26 cellular contexts compared by ENCODE assay signal in genomic region chr3:25009665-25010064, GRCh38.
DNase-seq lines count a peak whose midpoint lies in the region; ATAC-seq and TF ChIP-seq lines count a peak whose summit lies in the region.
"Had no signal": no experiment of that assay in that cellular context is flagged by ENCODE, and none has a peak within 500 bp of the region (broad histone marks: within the 10 kb centered on the region; RNA-seq: fewer than 3 reads in every experiment).

No MANE protein-coding gene starts in this region.

- TF ChIP-seq POLR2A in gastroesophageal sphincter (IDR thresholded peaks at IDR 0.05) = no peak

- peaks cover 6% of the 10 kb centered on the region for H3K27me3 Mint-ChIP-seq in nephron progenitor cell (ENCODE audit: low read depth, poor library complexity)
- no peaks in the 10 kb centered on the region for H3K27me3 Mint-ChIP-seq in activated naive CD8-positive, alpha-beta T cell treated with anti-CD3 and anti-CD28 coated beads, Interleukin-2, amount 50 U/mL, for 24 hours
- H3K27me3 Mint-ChIP-seq: CD8-positive, alpha-beta memory T cell had no signal

- H3K9me3 ChIP-seq in cardiac muscle cell (ENCODE audit: low read depth) (no peaks in the 10 kb centered on the region), gastroesophageal sphincter (no peaks in the 10 kb centered on the region), psoas muscle (no peaks in the 10 kb centered on the region)
- H3K9me3 ChIP-seq: BE2C, HAP-1, MG63, SJCRH30 had no signal

- peaks cover 40% of the 10 kb centered on the region for H3K4me1 Mint-ChIP-seq in nephron progenitor cell
- no peaks in the 10 kb centered on the region for H3K4me1 Mint-ChIP-seq in activated naive CD8-positive, alpha-beta T cell treated with anti-CD3 and anti-CD28 coated beads, Interleukin-2, amount 50 U/mL, for 24 hours
- H3K4me1 Mint-ChIP-seq: CD14-positive monocyte; CD8-positive, alpha-beta memory T cell had no signal

- H3K4me3 ChIP-seq in cardiac muscle cell = no peak overlapping the region
- H3K4me3 ChIP-seq in gastroesophageal sphincter = no peak overlapping the region
- H3K4me3 ChIP-seq in psoas muscle = no peak overlapping the region
- H3K4me3 ChIP-seq: HAP-1, MG63, PC-9, SJCRH30 had no signal

- peaks cover 56% of the 10 kb centered on the region for H3K4me1 ChIP-seq in cardiac muscle cell (ENCODE audit: low read depth)
- H3K4me1 ChIP-seq in gastroesophageal sphincter = peaks cover 3 to 31% (median 6%) of the 10 kb centered on the region in 3 donors
- no peaks in the 10 kb centered on the region for H3K4me1 ChIP-seq in psoas muscle
- H3K4me1 ChIP-seq: BE2C, SJCRH30 had no signal

- intact Hi-C loops in left ventricle myocardium superior (cut with micrococcal nuclease) = no loop called here
- intact Hi-C loops in psoas muscle (cut with DNase I) = no loop called here

- ATAC-seq in left ventricle myocardium superior (no peak), gastroesophageal sphincter (no peak), psoas muscle (no peak)
- ATAC-seq in activated naive CD8-positive, alpha-beta T cell treated with anti-CD3 and anti-CD28 coated beads, Interleukin-2, amount 50 U/mL, for 24 hours = no peak
- ATAC-seq: Right ventricle myocardium inferior had no signal

- H3K27ac ChIP-seq in cardiac muscle cell = peak overlapping the region; percentile 87
- H3K27ac ChIP-seq in gastroesophageal sphincter = peak overlapping the region in 3 of 4 donors; percentile 0 to 61 (median 31)
- no peak overlapping the region for H3K27ac ChIP-seq in psoas muscle
- H3K27ac ChIP-seq: PC-9, SJCRH30 had no signal

- H3K9me3 Mint-ChIP-seq in nephron progenitor cell = no peaks in the 10 kb centered on the region
- H3K9me3 Mint-ChIP-seq in activated naive CD8-positive, alpha-beta T cell treated with anti-CD3 and anti-CD28 coated beads, Interleukin-2, amount 50 U/mL, for 24 hours = no peaks in the 10 kb centered on the region

- no peak for TF ChIP-seq EP300 in gastroesophageal sphincter (IDR thresholded peaks at IDR 0.05)

- peak overlapping the region; percentile 91 for H3K27ac Mint-ChIP-seq in nephron progenitor cell
- no peak overlapping the region for H3K27ac Mint-ChIP-seq in activated naive CD8-positive, alpha-beta T cell treated with anti-CD3 and anti-CD28 coated beads, Interleukin-2, amount 50 U/mL, for 24 hours
- H3K27ac Mint-ChIP-seq: CD14-positive monocyte; CD8-positive, alpha-beta memory T cell; HFFc6 had no signal

- no peaks in the 10 kb centered on the region for H3K36me3 Mint-ChIP-seq in nephron progenitor cell (ENCODE audit: low read depth)
- no peaks in the 10 kb centered on the region for H3K36me3 Mint-ChIP-seq in activated naive CD8-positive, alpha-beta T cell treated with anti-CD3 and anti-CD28 coated beads, Interleukin-2, amount 50 U/mL, for 24 hours (ENCODE audit: low read depth)
- H3K36me3 Mint-ChIP-seq: CD14-positive monocyte; CD8-positive, alpha-beta memory T cell had no signal

- TF ChIP-seq CTCF in cardiac muscle cell (IDR thresholded peaks at IDR 0.05; ENCODE audit: low read depth, low read length) (no peak), gastroesophageal sphincter (IDR thresholded peaks at IDR 0.05) (no peak), nephron progenitor cell (IDR thresholded peaks at IDR 0.05) (no peak), psoas muscle (IDR thresholded peaks at IDR 0.05) (no peak)

- no peaks in the 10 kb centered on the region for H3K36me3 ChIP-seq in cardiac muscle cell
- no peaks in the 10 kb centered on the region for H3K36me3 ChIP-seq in gastroesophageal sphincter
- no peaks in the 10 kb centered on the region for H3K36me3 ChIP-seq in psoas muscle (ENCODE audit: insufficient read depth in 1 of 2, low read depth in 1 of 2)
- H3K36me3 ChIP-seq: BE2C, HAP-1, MG63, SJCRH30 had no signal

- H3K4me3 Mint-ChIP-seq in nephron progenitor cell = peak overlapping the region; percentile 10
- H3K4me3 Mint-ChIP-seq in activated naive CD8-positive, alpha-beta T cell treated with anti-CD3 and anti-CD28 coated beads, Interleukin-2, amount 50 U/mL, for 24 hours = no peak overlapping the region
- H3K4me3 Mint-ChIP-seq: CD14-positive monocyte; CD8-positive, alpha-beta memory T cell; HFFc6 had no signal

- no peaks in the 10 kb centered on the region for H3K27me3 ChIP-seq in cardiac muscle cell
- H3K27me3 ChIP-seq in gastroesophageal sphincter = no peaks in the 10 kb centered on the region
- H3K27me3 ChIP-seq in psoas muscle (ENCODE audit: insufficient read depth in 3 of 3, low read length in 2 of 3) = no peaks in the 10 kb centered on the region
- H3K27me3 ChIP-seq: BE2C, MG63 had no signal

- 48 to 75% methylated on average over 2 of the region's 2 CpGs for WGBS in gastroesophageal sphincter (ENCODE audit: low coverage in 1 of 2), 2 donors
- WGBS in psoas muscle, 3 donors = 17 to 44% (median 36%) methylated on average over 2 of the region's 2 CpGs

- DNase-seq in cardiac muscle cell (ENCODE audit: low read depth in 1 of 2, low spot score in 1 of 2) = peak in 1 of 2 donors; percentile 37
- DNase-seq in left ventricle myocardium superior = no peak
- peak; percentile 2 for DNase-seq in nephron progenitor cell
- DNase-seq in activated naive CD8-positive, alpha-beta T cell treated with anti-CD3 and anti-CD28 coated beads, Interleukin-2, amount 50 U/mL, for 24 hours = no peak
- no peak for DNase-seq in islet precursor cell
- no peak for DNase-seq in psoas muscle
- DNase-seq: 8988T; ACHN; BE2C; CD8-positive, alpha-beta memory T cell; DMS79 treated with DMSO at 0.1 percent for 48 hours; HFFc6; IMR-90; KG1; MG63; NCI-H1105 treated with DMSO at 0.1 percent for 48 hours; NCI-H2029; NCI-H446; NCI-H524 treated with DMSO at 0.1 percent for 48 hours; NCI-H774; PC-9; SJCRH30 had no signal
